In the genomic region with DNA sequence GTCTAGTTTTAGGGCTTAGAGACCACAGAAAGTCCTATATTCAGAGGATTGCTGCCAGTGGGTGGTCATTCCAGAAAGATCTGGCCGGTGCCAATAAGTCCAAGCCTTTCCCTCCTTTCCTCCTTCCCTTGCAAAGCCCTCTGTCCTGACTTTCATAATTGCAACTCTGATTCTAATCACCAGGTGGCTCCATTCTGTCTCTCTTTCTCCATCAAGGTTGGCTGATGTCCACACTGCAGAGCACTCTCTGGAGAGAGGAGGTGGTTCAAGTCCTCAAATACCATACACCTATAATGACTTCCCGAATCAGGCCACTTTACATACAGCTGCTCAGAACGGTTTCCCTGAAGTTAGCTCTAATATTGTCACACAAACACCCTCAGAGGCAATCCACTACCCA, we compare ENCODE assay signal across 8 cellular contexts. TPM values are rescaled to one million over a fixed set of nuclear protein-coding genes. Genes with fewer than 3 reads are reported as not detected.
DNase-seq lines count a peak whose midpoint lies in the region; ATAC-seq, FAIRE-seq and TF ChIP-seq lines count a peak whose summit lies in the region.

No MANE protein-coding gene starts in this region.

- H3K9me3 ChIP-seq in OCI-LY7 (ENCODE audit: low read length) (no peaks in the 10 kb centered on the region), tibial artery (no peaks in the 10 kb centered on the region)

- DNase-seq in Caki2 (ENCODE audit: low read depth) (peak; percentile 8), OCI-LY7 (ENCODE audit: low spot score) (peak; percentile 8), hepatic stellate cell (ENCODE audit: low spot score) (peak; percentile 22), tibial artery (no peak), nephron progenitor cell (no peak), HTR-8/SVneo (ENCODE audit: insufficient read length, low spot score) (no peak)
- DNase-seq in stimulated activated CD4-positive, alpha-beta T cell treated with anti-CD3 and anti-CD28 coated beads, Interleukin-4, amount 100 ng/mL, for 1 hour = no peak

- H3K27ac ChIP-seq in OCI-LY7 (ENCODE audit: low read depth, low read length, poor library complexity, severe bottlenecking) (no peak overlapping the region), tibial artery (no peak overlapping the region)

- POLR2A ChIA-PET in OCI-LY7 (lab: Charles Lee) = no interaction called here

- no peak overlapping the region for H3K4me3 ChIP-seq in OCI-LY7 (ENCODE audit: low read depth, low read length, poor library complexity, severe bottlenecking)
- no peak overlapping the region for H3K4me3 ChIP-seq in tibial artery

- H3K36me3 Mint-ChIP-seq in nephron progenitor cell (ENCODE audit: low read depth) = peaks cover 36% of the 10 kb centered on the region

- no TSS peak for BruUV-seq in OCI-LY7 (replicated peaks; lab: Mats Ljungman, UMichigan)

- peak; percentile 55 for ATAC-seq in HG02759 (IDR thresholded peaks at IDR 0.05; ENCODE audit: unreplicated experiment)

- intact Hi-C loops in OCI-LY7 (cut with micrococcal nuclease; ENCODE audit: unreplicated experiment) (no loop called here), tibial artery (cut with DNase I; ENCODE audit: low total_unique reads) (no loop called here)

- H3K4me1 ChIP-seq in OCI-LY7 (ENCODE audit: insufficient read depth, low read length, poor library complexity, severe bottlenecking) (no peaks in the 10 kb centered on the region), tibial artery (no peaks in the 10 kb centered on the region)

- H4K20me1 ChIP-seq in OCI-LY7 (ENCODE audit: insufficient read depth, low read length) = no peaks in the 10 kb centered on the region

- H3K27me3 Mint-ChIP-seq in nephron progenitor cell (ENCODE audit: low read depth, poor library complexity) = no peaks in the 10 kb centered on the region

- in situ Hi-C loops in Caki2 (cut with HindIII; ENCODE audit: low pct_unique_long_range_greater_than_20kb, low sequenced_read_pairs) = no loop called here

- no peak overlapping the region for H3K4me2 ChIP-seq in OCI-LY7 (ENCODE audit: low read length)

- no peaks in the 10 kb centered on the region for H3K9me2 ChIP-seq in OCI-LY7 (ENCODE audit: insufficient read depth, low read length)

- no peaks in the 10 kb centered on the region for H3K27me3 ChIP-seq in tibial artery

- CTCF ChIA-PET in OCI-LY7 (lab: Charles Lee; ENCODE audit: unreplicated experiment) = no interaction called here

- H3K4me3 Mint-ChIP-seq in nephron progenitor cell = no peak overlapping the region

- TF ChIP-seq CTCF in OCI-LY7 (conservative IDR thresholded peaks at IDR 0.05; ENCODE audit: low read length) = peak; percentile 41; the same call in 1 of the 2 replicates
- TF ChIP-seq CTCF in tibial artery (IDR thresholded peaks at IDR 0.05) = no peak
- TF ChIP-seq CTCF in nephron progenitor cell (IDR thresholded peaks at IDR 0.05) = no peak

- H2AFZ ChIP-seq in OCI-LY7 (ENCODE audit: low read length) = no peak overlapping the region

- no peaks in the 10 kb centered on the region for H3K79me2 ChIP-seq in OCI-LY7 (ENCODE audit: insufficient read depth, low read depth, low read length)

- H3K4me1 Mint-ChIP-seq in nephron progenitor cell = no peaks in the 10 kb centered on the region

- H3K36me3 ChIP-seq in OCI-LY7 (ENCODE audit: insufficient read depth, low read length) (no peaks in the 10 kb centered on the region), tibial artery (peaks cover 0 to 10% (median 6%) of the 10 kb centered on the region in 3 donors)

- peaks cover 31% of the 10 kb centered on the region for H3K9me3 Mint-ChIP-seq in nephron progenitor cell

- no peak overlapping the region for H3K27ac Mint-ChIP-seq in nephron progenitor cell

- FAIRE-seq in HTR-8/SVneo (lab: Jason Lieb, UNC) = no peak

RNA-seq across cellular contexts. Expression of a gene that starts 22.4 kb away (rescaled TPM):
- total RNA-seq in Caki2 (2014; rRNA removed; shearing (Covaris generic); ENCODE audit: low replicate concordance) = not detected in 2 replicates
- total RNA-seq in OCI-LY7 (2014; rRNA removed; shearing (Covaris generic)) = not detected in 2 replicates
- total RNA-seq in OCI-LY7 (2022) = not detected in 2 replicates

RNA-seq across cellular contexts. Expression of a gene that starts 54.9 kb away (rescaled TPM):
- total RNA-seq in Caki2 (2014; rRNA removed; shearing (Covaris generic); ENCODE audit: low replicate concordance) = 22.1 and 26.8 TPM in 2 replicates
- 23.5 and 29.3 TPM in 2 replicates for total RNA-seq in OCI-LY7 (2014; rRNA removed; shearing (Covaris generic))
- total RNA-seq in OCI-LY7 (2022) = 33.1 and 38.1 TPM in 2 replicates

RNA-seq across cellular contexts. Expression of a gene that starts 55.2 kb away (rescaled TPM):
- 146 and 165 TPM in 2 replicates for total RNA-seq in Caki2 (2014; rRNA removed; shearing (Covaris generic); ENCODE audit: low replicate concordance)
- 47.6 and 51.1 TPM in 2 replicates for total RNA-seq in OCI-LY7 (2014; rRNA removed; shearing (Covaris generic))
- 48.7 and 49.4 TPM in 2 replicates for total RNA-seq in OCI-LY7 (2022)

Comparison
In these comparisons a context has a peak if more than half of its experiments do, and no peak if none do; other contexts are left out.
1. DNase-seq: peak in Caki2 (single experiment), OCI-LY7 (single experiment) and hepatic stellate cell (single experiment); none in tibial artery (0 of 2), stimulated activated CD4-positive, alpha-beta T cell treated with anti-CD3 and anti-CD28 coated beads, Interleukin-4, amount 100 ng/mL, for 1 hour (single experiment), nephron progenitor cell (single experiment) and HTR-8/SVneo (single experiment).